16 cellular contexts compared by ENCODE assay signal in genomic region chr20:54131675-54132611, GRCh38. TPM values are rescaled to one million over a fixed set of nuclear protein-coding genes. Genes with fewer than 3 reads are reported as not detected.
DNase-seq lines count a peak whose midpoint lies in the region; ATAC-seq, FAIRE-seq and TF ChIP-seq lines count a peak whose summit lies in the region.
"Had no signal": no experiment of that assay in that cellular context is flagged by ENCODE, and none has a peak within 500 bp of the region (broad histone marks: within the 10 kb centered on the region; RNA-seq: fewer than 3 reads in every experiment).

No MANE protein-coding gene starts in this region.

- H3K79me2 ChIP-seq in GM23338 (replicated peaks; ENCODE audit: insufficient read depth) (no peaks in the 10 kb centered on the region), neural progenitor cell (ENCODE audit: low read depth) (no peaks in the 10 kb centered on the region)

- H2AFZ ChIP-seq in GM23338 (peak overlapping the region; percentile 33; the same call in 1 of the 2 replicates), neural progenitor cell (replicated peaks) (peak overlapping the region; percentile 58)

- H3K36me3 ChIP-seq in GM23338 (ENCODE audit: insufficient read depth) (no peaks in the 10 kb centered on the region), neural progenitor cell (no peaks in the 10 kb centered on the region), gastroesophageal sphincter (no peaks in the 10 kb centered on the region)

- intact Hi-C loops in MCF 10A (cut with micrococcal nuclease): loop anchor here (1.0 kb wide), 1 partner anchor 9 kb away; no protein-coding TSS in a partner anchor

- H3K4me3 ChIP-seq in A549 (no peak overlapping the region), GM23338 (no peak overlapping the region), neural progenitor cell (no peak overlapping the region), gastroesophageal sphincter (no peak overlapping the region)

- H3K36me3 Mint-ChIP-seq in GM23338 (ENCODE audit: low read depth): no peaks in the 10 kb centered on the region
- H3K36me3 Mint-ChIP-seq in MCF 10A (ENCODE audit: insufficient read depth, unreplicated experiment): no peaks in the 10 kb centered on the region
- H3K36me3 Mint-ChIP-seq in neural progenitor cell: no peaks in the 10 kb centered on the region
- H3K36me3 Mint-ChIP-seq in activated naive CD4-positive, alpha-beta T cell treated with anti-CD3 and anti-CD28 coated beads, Interleukin-2, amount 10 ng/mL, durations not matched to agents 7 days and 5 days: no peaks in the 10 kb centered on the region
- H3K36me3 Mint-ChIP-seq: activated naive CD8-positive, alpha-beta T cell had no signal

- no peaks in the 10 kb centered on the region; the same call in 1 of the 2 replicates for H3K9me2 ChIP-seq in GM23338 (ENCODE audit: insufficient read depth)

- H4K20me1 ChIP-seq in GM23338 (replicated peaks; ENCODE audit: insufficient read depth) (no peaks in the 10 kb centered on the region), neural progenitor cell (ENCODE audit: low read depth) (no peaks in the 10 kb centered on the region)

- CTCF ChIA-PET in A549 (lab: Yijun Ruan, JAX): interaction anchor here (1.0 to 3.6 kb wide), 13 partner anchors 16 to 68 kb away, joined by 3 to 25 read pairs (median 6); no protein-coding TSS in a partner anchor
- CTCF ChIA-PET in MCF 10A (lab: Yijun Ruan, JAX): interaction anchor here (0.6 to 3.8 kb wide), 15 partner anchors 17 to 1245 kb away, joined by 3 to 30 read pairs (median 4); partner anchors contain the start of gene PFDN4
- CTCF ChIA-PET in activated naive CD4-positive, alpha-beta T cell treated with anti-CD3 and anti-CD28 coated beads, Interleukin-2, amount 10 ng/mL, durations not matched to agents 7 days and 5 days (lab: Charles Lee): interaction anchor here (0.8 kb wide), 1 partner anchor 377 kb away, joined by 3 read pairs; no protein-coding TSS in a partner anchor

- TF ChIP-seq POLR2A in A549 (IDR thresholded peaks at IDR 0.05; ENCODE audit: low read length) (no peak), gastroesophageal sphincter (IDR thresholded peaks at IDR 0.05) (no peak)

- 81% methylated on average over 8 of the region's 8 CpGs for WGBS in A549 (ENCODE audit: missing lambda C conversion rate)
- 50 to 70% methylated on average over 2 to 8 of the region's 8 CpGs for WGBS in gastroesophageal sphincter (ENCODE audit: low coverage in 1 of 2), 2 donors

- H3K4me3 Mint-ChIP-seq in GM23338: no peak overlapping the region
- no peak overlapping the region for H3K4me3 Mint-ChIP-seq in MCF 10A (ENCODE audit: unreplicated experiment)
- H3K4me3 Mint-ChIP-seq in neural progenitor cell: no peak overlapping the region
- no peak overlapping the region for H3K4me3 Mint-ChIP-seq in activated naive CD4-positive, alpha-beta T cell treated with anti-CD3 and anti-CD28 coated beads, Interleukin-2, amount 10 ng/mL, durations not matched to agents 7 days and 5 days
- H3K4me3 Mint-ChIP-seq: activated naive CD8-positive, alpha-beta T cell; T-helper 17 cell had no signal

- H3K27me3 ChIP-seq in GM23338 (ENCODE audit: insufficient read depth) (no peaks in the 10 kb centered on the region), neural progenitor cell (no peaks in the 10 kb centered on the region), gastroesophageal sphincter (peaks cover 26% of the 10 kb centered on the region)

- DNase-seq in A549 (ENCODE audit: low read depth in 1 of 2, low spot score in 1 of 2) (no peak), GM23338 (ENCODE audit: low spot score) (no peak), MCF 10A (ENCODE audit: unreplicated experiment) (no peak), neural progenitor cell (ENCODE audit: low spot score) (peak; percentile 53), NCI-H1694 treated with DMSO at 0.1 percent for 48 hours (lab: John Stamatoyannopoulos, UW) (no peak), nucleus accumbens (lab: John Stamatoyannopoulos, UW) (no peak)
- no peak for DNase-seq in activated naive CD4-positive, alpha-beta T cell treated with anti-CD3 and anti-CD28 coated beads, Interleukin-2, amount 10 ng/mL, durations not matched to agents 7 days and 5 days
- DNase-seq: activated CD4-positive, CD25-positive, alpha-beta regulatory T cell treated with anti-CD3 and anti-CD28 coated beads, Interleukin-2, amount 50 U/mL, for 72 hours; glutamatergic neuron; KBM-7; NCI-H69; T-helper 17 cell had no signal

- no peaks in the 10 kb centered on the region; the same call in 2 of the 3 replicates for H3K4me1 Mint-ChIP-seq in GM23338
- peaks cover 12% of the 10 kb centered on the region for H3K4me1 Mint-ChIP-seq in MCF 10A (ENCODE audit: insufficient read depth, unreplicated experiment)
- peaks cover 4% of the 10 kb centered on the region for H3K4me1 Mint-ChIP-seq in neural progenitor cell
- H3K4me1 Mint-ChIP-seq in activated naive CD4-positive, alpha-beta T cell treated with anti-CD3 and anti-CD28 coated beads, Interleukin-2, amount 10 ng/mL, durations not matched to agents 7 days and 5 days: no peaks in the 10 kb centered on the region
- H3K4me1 Mint-ChIP-seq: T-helper 17 cell had no signal

- peak overlapping the region; percentile 55 for H3K4me2 ChIP-seq in A549
- H3K4me2 ChIP-seq in GM23338: no peak overlapping the region
- H3K4me2 ChIP-seq in neural progenitor cell: peak overlapping the region; percentile 19

- ATAC-seq in A549 (no peak), GM23338 (no peak; the same call in 2 of the 3 replicates), gastroesophageal sphincter (no peak)
- ATAC-seq: T-helper 17 cell had no signal

- TF ChIP-seq RAD21 in A549 (conservative IDR thresholded peaks at IDR 0.05 in 1 of 2, IDR thresholded peaks at IDR 0.05 in 1 of 2): no peak

- H3F3A ChIP-seq in GM23338 (replicated peaks; ENCODE audit: low read depth): no peaks in the 10 kb centered on the region
- peaks cover 5% of the 10 kb centered on the region for H3F3A ChIP-seq in neural progenitor cell (ENCODE audit: low read depth)

- H3K4me1 ChIP-seq in A549 (peaks cover 52% of the 10 kb centered on the region), GM23338 (ENCODE audit: insufficient read depth) (peaks cover 3% of the 10 kb centered on the region; the same call in 1 of the 2 replicates), neural progenitor cell (peaks cover 18% of the 10 kb centered on the region), gastroesophageal sphincter (no peaks in the 10 kb centered on the region)

- TSS peak; percentile 53 for BruUV-seq in MCF 10A (replicated peaks; lab: Mats Ljungman, UMichigan)

- POLR2A ChIA-PET in A549 (lab: Yijun Ruan, JAX) (interaction anchor here (0.7 to 3.5 kb wide), 12 partner anchors 7 to 68 kb away, joined by 3 to 65 read pairs (median 6); partner anchors contain the start of gene CYP24A1), MCF 10A (lab: Yijun Ruan, JAX) (interaction anchor here (0.6 to 3.2 kb wide), 28 partner anchors 9 to 519 kb away, joined by 3 to 78 read pairs (median 5); partner anchors contain the start of gene PFDN4)

- H3K27ac Mint-ChIP-seq in GM23338: no peak overlapping the region
- no peak overlapping the region for H3K27ac Mint-ChIP-seq in MCF 10A (ENCODE audit: low read depth, unreplicated experiment)
- H3K27ac Mint-ChIP-seq in neural progenitor cell: peak overlapping the region; percentile 1
- no peak overlapping the region for H3K27ac Mint-ChIP-seq in activated naive CD4-positive, alpha-beta T cell treated with anti-CD3 and anti-CD28 coated beads, Interleukin-2, amount 10 ng/mL, durations not matched to agents 7 days and 5 days
- H3K27ac Mint-ChIP-seq: activated naive CD8-positive, alpha-beta T cell; progenitor cell of endocrine pancreas; T-helper 17 cell had no signal

- H3K27ac ChIP-seq in A549: peak overlapping the region; percentile 87 to 96
- H3K27ac ChIP-seq in GM23338 (ENCODE audit: low read depth): no peak overlapping the region
- H3K27ac ChIP-seq in neural progenitor cell: no peak overlapping the region
- H3K27ac ChIP-seq in gastroesophageal sphincter: peak overlapping the region in 1 of 4 donors; percentile 23

- no peak overlapping the region for H3K9ac ChIP-seq in neural progenitor cell

- no peak for FAIRE-seq in A549 (lab: Jason Lieb, UNC)
- FAIRE-seq: islet of Langerhans had no signal

- H3K9me3 Mint-ChIP-seq in GM23338 (no peaks in the 10 kb centered on the region), MCF 10A (ENCODE audit: unreplicated experiment) (no peaks in the 10 kb centered on the region), neural progenitor cell (peaks cover 6% of the 10 kb centered on the region)
- H3K9me3 Mint-ChIP-seq in activated naive CD4-positive, alpha-beta T cell treated with anti-CD3 and anti-CD28 coated beads, Interleukin-2, amount 10 ng/mL, durations not matched to agents 7 days and 5 days: peaks cover 7% of the 10 kb centered on the region

- TF ChIP-seq CTCF in A549 (IDR thresholded peaks at IDR 0.05): no peak
- TF ChIP-seq CTCF in GM23338 (conservative IDR thresholded peaks at IDR 0.05; ENCODE audit: low read depth in 2 of 2): no peak
- no peak for TF ChIP-seq CTCF in MCF 10A (IDR thresholded peaks at IDR 0.05; ENCODE audit: unreplicated experiment)
- no peak for TF ChIP-seq CTCF in neural progenitor cell (IDR thresholded peaks at IDR 0.05)
- TF ChIP-seq CTCF in gastroesophageal sphincter (IDR thresholded peaks at IDR 0.05): no peak

- TF ChIP-seq EP300 in A549 (IDR thresholded peaks at IDR 0.05) (no peak), gastroesophageal sphincter (IDR thresholded peaks at IDR 0.05) (no peak)

- H3K9me3 ChIP-seq in A549 (peaks cover 30% of the 10 kb centered on the region), neural progenitor cell (ENCODE audit: low read depth) (no peaks in the 10 kb centered on the region), gastroesophageal sphincter (peaks cover 0 to 6% (median 0%) of the 10 kb centered on the region in 3 donors)

- H3K27me3 Mint-ChIP-seq in GM23338 (ENCODE audit: insufficient read depth, low read depth, poor library complexity) (no peaks in the 10 kb centered on the region), MCF 10A (ENCODE audit: insufficient read depth, unreplicated experiment) (no peaks in the 10 kb centered on the region), neural progenitor cell (ENCODE audit: insufficient read depth, low read depth) (peaks cover 5% of the 10 kb centered on the region)
- no peaks in the 10 kb centered on the region for H3K27me3 Mint-ChIP-seq in activated naive CD4-positive, alpha-beta T cell treated with anti-CD3 and anti-CD28 coated beads, Interleukin-2, amount 10 ng/mL, durations not matched to agents 7 days and 5 days
- H3K27me3 Mint-ChIP-seq: progenitor cell of endocrine pancreas, T-helper 17 cell had no signal

RNA-seq across cellular contexts. Expression of gene CYP24A1, which starts 41.8 kb away (rescaled TPM):
- 1,617 and 1,630 TPM in 2 replicates for polyA plus RNA-seq in A549 (2011; rRNA removed)
- polyA plus RNA-seq in A549 (2012; cell fraction: cytosol; rRNA removed): 456 and 584 TPM in 2 replicates
- polyA plus RNA-seq in A549 (2012; cell fraction: nucleus; rRNA removed): 1,301 and 1,335 TPM in 2 replicates
- polyA plus RNA-seq in A549 (2017; fragmentation: RNase III; extraction: RNeasy Plus Mini Kit Qiagen cat#74134 plus additional on column Dnase treatment): 623 to 738 TPM (median 722 TPM) in 3 replicates
- polyA minus RNA-seq in A549 (2011; rRNA and poly(A)+ RNA removed): 4,726 and 5,326 TPM in 2 replicates
- total RNA-seq in GM23338 (2014; rRNA removed; shearing (Covaris generic)): 0.12 TPM in 1 of 2 replicates, not detected in the other
- polyA plus RNA-seq in GM23338 (2016; fragmentation: Nextera tagmentation; extraction: Ambion mirVana): 0.10 TPM in 1 of 2 replicates, not detected in the other
- 0.28 and 0.34 TPM in 2 replicates for total RNA-seq in MCF 10A (2022)
- not detected in 2 replicates for total RNA-seq in neural progenitor cell (ENCODE audit: low replicate concordance)
- under 1 TPM in 1 of 4 donors, not detected in 3; 0.69 TPM for total RNA-seq in gastroesophageal sphincter
- total RNA-seq: progenitor cell of endocrine pancreas had no signal

Comparison
In these comparisons a context has a peak if more than half of its experiments do, and no peak if none do; other contexts are left out.
1. H3K27ac ChIP-seq: peak in A549 (2 of 2); none in GM23338 (single experiment) and neural progenitor cell (single experiment).